12 cellular contexts compared by ENCODE assay signal in genomic region chr2:16302969-16303592, GRCh38.
DNase-seq lines count a peak whose midpoint lies in the region; ATAC-seq and TF ChIP-seq lines count a peak whose summit lies in the region.
"Had no signal": no experiment of that assay in that cellular context is flagged by ENCODE, and none has a peak within 500 bp of the region (broad histone marks: within the 10 kb centered on the region; RNA-seq: fewer than 3 reads in every experiment).

No MANE protein-coding gene starts in this region.

- H3K9me3 ChIP-seq in neuronal stem cell (replicated peaks in 1 of 2; ENCODE audit: control insufficient read depth in 2 of 2, insufficient read depth in 1 of 2, low read depth in 1 of 2, low read length in 2 of 2) = peaks cover 5 to 19% of the 10 kb centered on the region in 2 donors
- peaks cover 0 to 3% (median 2%) of the 10 kb centered on the region in 4 donors for H3K9me3 ChIP-seq in upper lobe of left lung
- H3K9me3 ChIP-seq: transverse colon had no signal

- H3K4me1 ChIP-seq in neuronal stem cell (ENCODE audit: control insufficient read depth in 2 of 2, insufficient read depth in 1 of 2, low read depth in 1 of 2, low read length in 2 of 2) (peaks cover 12 to 14% of the 10 kb centered on the region in 2 donors), upper lobe of left lung (no peaks in the 10 kb centered on the region)
- H3K4me1 ChIP-seq: transverse colon had no signal

- no peak overlapping the region for H2BK12ac ChIP-seq in neuronal stem cell (ENCODE audit: low read length)

- peak overlapping the region; percentile 13 for H2AK5ac ChIP-seq in neuronal stem cell (ENCODE audit: low read depth, low read length)

- no peaks in the 10 kb centered on the region for H3K36me3 ChIP-seq in neuronal stem cell (replicated peaks in 1 of 2; ENCODE audit: control insufficient read depth in 2 of 2, insufficient read depth in 2 of 2, low read length in 2 of 2)
- H3K36me3 ChIP-seq in upper lobe of left lung = no peaks in the 10 kb centered on the region
- H3K36me3 ChIP-seq: transverse colon had no signal

- no peak overlapping the region for H3K4me3 ChIP-seq in neuronal stem cell (ENCODE audit: low read length in 2 of 2)
- peak overlapping the region in 1 of 4 donors; percentile 29 for H3K4me3 ChIP-seq in upper lobe of left lung
- H3K4me3 ChIP-seq: transverse colon had no signal

- no peaks in the 10 kb centered on the region for H3K36me3 Mint-ChIP-seq in activated CD4-positive, alpha-beta T cell treated with anti-CD3 and anti-CD28 coated beads, Interleukin-2, amount 10 ng/mL, durations not matched to agents 24 days and 14 days (ENCODE audit: low read depth)
- no peaks in the 10 kb centered on the region for H3K36me3 Mint-ChIP-seq in activated T-helper 2 cell treated with anti-CD3 and anti-CD28 coated beads, Interferon-gamma antibody, Interleukin-2, Interleukin-4, amounts not matched to agents 10 μg/mL and 5 μg/mL and 100 μg/mL, durations not matched to agents 14 hours and 24 hours and 36 hours (ENCODE audit: low read depth)

- H3K27ac ChIP-seq in neuronal stem cell (replicated peaks; ENCODE audit: low read length) = no peak overlapping the region
- H3K27ac ChIP-seq in upper lobe of left lung = no peak overlapping the region
- no peak overlapping the region for H3K27ac ChIP-seq in substantia nigra (ENCODE audit: low read depth, low read length, poor library complexity, severe bottlenecking)
- H3K27ac ChIP-seq: transverse colon had no signal

- H2AFZ ChIP-seq in neuronal stem cell (ENCODE audit: low read length) = peak overlapping the region; percentile 60

- H2BK15ac ChIP-seq in neuronal stem cell (ENCODE audit: low read length) = no peak overlapping the region

- H3K14ac ChIP-seq in neuronal stem cell (ENCODE audit: low read length) = no peak overlapping the region

- H3K4me1 Mint-ChIP-seq in activated CD4-positive, alpha-beta T cell treated with anti-CD3 and anti-CD28 coated beads, Interleukin-2, amount 10 ng/mL, durations not matched to agents 24 days and 14 days = peaks cover 7% of the 10 kb centered on the region
- H3K4me1 Mint-ChIP-seq in activated T-helper 2 cell treated with anti-CD3 and anti-CD28 coated beads, Interferon-gamma antibody, Interleukin-2, Interleukin-4, amounts not matched to agents 10 μg/mL and 5 μg/mL and 100 μg/mL, durations not matched to agents 14 hours and 24 hours and 36 hours (ENCODE audit: low read depth) = peaks cover 7% of the 10 kb centered on the region

- H3K18ac ChIP-seq in neuronal stem cell (ENCODE audit: low read length) = peak overlapping the region; percentile 80

- no peak for TF ChIP-seq CTCF in upper lobe of left lung (IDR thresholded peaks at IDR 0.05)

- H3K4me2 ChIP-seq in neuronal stem cell (ENCODE audit: insufficient read depth, low read length, poor library complexity, severe bottlenecking) = no peak overlapping the region

- H3K27me3 ChIP-seq in neuronal stem cell (ENCODE audit: control insufficient read depth in 3 of 3, insufficient read depth in 3 of 3, low read depth in 1 of 3, low read length in 3 of 3) (no peaks in the 10 kb centered on the region), upper lobe of left lung (no peaks in the 10 kb centered on the region)
- H3K27me3 ChIP-seq: transverse colon had no signal

- H3K4ac ChIP-seq in neuronal stem cell (ENCODE audit: low read length) = no peak overlapping the region

- DNase-seq in activated CD4-positive, alpha-beta T cell treated with anti-CD3 and anti-CD28 coated beads, Interleukin-2, amount 10 ng/mL, durations not matched to agents 24 days and 14 days = no peak
- DNase-seq in activated CD4-positive, alpha-beta T cell treated with anti-CD3 and anti-CD28 coated beads, Interleukin-2, amount 50 U/mL, for 4 hours = no peak
- DNase-seq in KBM-7 (peak; percentile 9), neuronal stem cell (ENCODE audit: low spot score) (no peak), upper lobe of left lung (no peak), substantia nigra (lab: John Stamatoyannopoulos, UW) (no peak), NCI-H1105 (lab: John Stamatoyannopoulos, UW) (no peak)
- DNase-seq in activated T-helper 2 cell treated with anti-CD3 and anti-CD28 coated beads, Interferon-gamma antibody, Interleukin-2, Interleukin-4, amounts not matched to agents 10 μg/mL and 5 μg/mL and 100 μg/mL, durations not matched to agents 14 hours and 24 hours and 36 hours (ENCODE audit: low spot score) = no peak
- DNase-seq: GDM1, MV-4-11, transverse colon had no signal

- no peak overlapping the region for H3K27ac Mint-ChIP-seq in activated CD4-positive, alpha-beta T cell treated with anti-CD3 and anti-CD28 coated beads, Interleukin-2, amount 10 ng/mL, durations not matched to agents 24 days and 14 days
- no peak overlapping the region for H3K27ac Mint-ChIP-seq in activated T-helper 2 cell treated with anti-CD3 and anti-CD28 coated beads, Interferon-gamma antibody, Interleukin-2, Interleukin-4, amounts not matched to agents 10 μg/mL and 5 μg/mL and 100 μg/mL, durations not matched to agents 14 hours and 24 hours and 36 hours

- no peak overlapping the region for H4K8ac ChIP-seq in neuronal stem cell (ENCODE audit: low read depth, low read length)

- no peak for TF ChIP-seq POLR2A in upper lobe of left lung (IDR thresholded peaks at IDR 0.05)

- no peaks in the 10 kb centered on the region for H3K9me3 Mint-ChIP-seq in activated CD4-positive, alpha-beta T cell treated with anti-CD3 and anti-CD28 coated beads, Interleukin-2, amount 10 ng/mL, durations not matched to agents 24 days and 14 days
- H3K9me3 Mint-ChIP-seq in activated T-helper 2 cell treated with anti-CD3 and anti-CD28 coated beads, Interferon-gamma antibody, Interleukin-2, Interleukin-4, amounts not matched to agents 10 μg/mL and 5 μg/mL and 100 μg/mL, durations not matched to agents 14 hours and 24 hours and 36 hours = no peaks in the 10 kb centered on the region

- no peak for TF ChIP-seq EP300 in upper lobe of left lung (IDR thresholded peaks at IDR 0.05)

- WGBS in neuronal stem cell (ENCODE audit: extremely low coverage in 2 of 2, insufficient read length in 2 of 2, insufficient replicate concordance in 1 of 2), 2 donors = no CpG with 5 or more reads among the region's 11 CpGs
- 48 to 53% methylated on average over 11 of the region's 11 CpGs for WGBS in upper lobe of left lung, 2 donors

- H3K4me3 Mint-ChIP-seq in activated CD4-positive, alpha-beta T cell treated with anti-CD3 and anti-CD28 coated beads, Interleukin-2, amount 10 ng/mL, durations not matched to agents 24 days and 14 days = peak overlapping the region; percentile 66
- H3K4me3 Mint-ChIP-seq in activated T-helper 2 cell treated with anti-CD3 and anti-CD28 coated beads, Interferon-gamma antibody, Interleukin-2, Interleukin-4, amounts not matched to agents 10 μg/mL and 5 μg/mL and 100 μg/mL, durations not matched to agents 14 hours and 24 hours and 36 hours (ENCODE audit: low read depth) = peak overlapping the region; percentile 48

- H3K23ac ChIP-seq in neuronal stem cell (ENCODE audit: low read depth, low read length, poor library complexity) = no peak overlapping the region

- no peak overlapping the region for H2BK5ac ChIP-seq in neuronal stem cell (ENCODE audit: low read length)

- H4K91ac ChIP-seq in neuronal stem cell (ENCODE audit: low read depth, low read length, poor library complexity) = no peak overlapping the region

- no peak overlapping the region for H2BK120ac ChIP-seq in neuronal stem cell (ENCODE audit: low read depth, low read length)

- peaks cover 6% of the 10 kb centered on the region for H3K27me3 Mint-ChIP-seq in activated CD4-positive, alpha-beta T cell treated with anti-CD3 and anti-CD28 coated beads, Interleukin-2, amount 10 ng/mL, durations not matched to agents 24 days and 14 days
- peaks cover 7% of the 10 kb centered on the region for H3K27me3 Mint-ChIP-seq in activated T-helper 2 cell treated with anti-CD3 and anti-CD28 coated beads, Interferon-gamma antibody, Interleukin-2, Interleukin-4, amounts not matched to agents 10 μg/mL and 5 μg/mL and 100 μg/mL, durations not matched to agents 14 hours and 24 hours and 36 hours (ENCODE audit: low read depth)

- H3K79me1 ChIP-seq in neuronal stem cell (ENCODE audit: low read depth, low read length) = no peaks in the 10 kb centered on the region

- intact Hi-C loops in activated CD4-positive, alpha-beta T cell treated with anti-CD3 and anti-CD28 coated beads, Interleukin-2, amount 10 ng/mL, durations not matched to agents 24 days and 14 days (cut with micrococcal nuclease) = no loop called here
- intact Hi-C loops in activated T-helper 2 cell treated with anti-CD3 and anti-CD28 coated beads, Interferon-gamma antibody, Interleukin-2, Interleukin-4, amounts not matched to agents 10 μg/mL and 5 μg/mL and 100 μg/mL, durations not matched to agents 14 hours and 24 hours and 36 hours (cut with micrococcal nuclease) = no loop called here

- no peak for ATAC-seq in upper lobe of left lung (ENCODE audit: low FRiP score in 2 of 2)
- ATAC-seq: activated CD4-positive, CD25-positive, alpha-beta regulatory T cell treated with anti-CD3 and anti-CD28 coated beads, Interleukin-2, amount 50 U/mL, for 24 hours had no signal

- H3K9ac ChIP-seq in neuronal stem cell (ENCODE audit: low read depth, low read length, poor library complexity) = no peak overlapping the region

- in situ Hi-C loops in KBM-7 (cut with MboI; ENCODE audit: low pct_unique_long_range_greater_than_20kb, low sequenced_read_pairs) = no loop called here
